1 cellular context compared by ENCODE assay signal in genomic region chr12:115450017-115450416, GRCh38.
TF ChIP-seq lines count a peak whose summit lies in the region.

No MANE protein-coding gene starts in this region.

TF ChIP-seq in H1, 55 proteins besides CTCF, POLR2A, EP300 and RAD21 (continued from another document):
- no peak for TF ChIP-seq GTF2F1 (IDR thresholded peaks at IDR 0.05; ENCODE audit: borderline replicate concordance, low read depth, low read length)
- TF ChIP-seq BRCA1 (IDR thresholded peaks at IDR 0.05; ENCODE audit: low read depth, low read length): no peak
- no peak for TF ChIP-seq KDM5A (IDR thresholded peaks at IDR 0.05; ENCODE audit: low read length)
- no peak for TF ChIP-seq CEBPB (IDR thresholded peaks at IDR 0.05; ENCODE audit: low read depth, low read length)
- TF ChIP-seq TAF7 (optimal IDR thresholded peaks at IDR 0.05; ENCODE audit: borderline replicate concordance, low read depth, low read length): no peak
- TF ChIP-seq GABPA (IDR thresholded peaks at IDR 0.05; ENCODE audit: borderline replicate concordance, insufficient read depth, low read length): no peak
TF ChIP-seq in H1: peak in this region for 0.
